Comparison of ENCODE assay signal across 8 cellular contexts in genomic region chr9:96686638-96687335, GRCh38. TPM values are rescaled to one million over a fixed set of nuclear protein-coding genes. Genes with fewer than 3 reads are reported as not detected.
A peak's percentile ranks its signal among the peaks of the same experiment; 100 is the strongest.
DNase-seq lines count a peak whose midpoint lies in the region; ATAC-seq and TF ChIP-seq lines count a peak whose summit lies in the region.

No MANE protein-coding gene starts in this region.

- DNase-seq in T47D (ENCODE audit: low read depth in 1 of 2, low spot score in 1 of 2) (peak; percentile 46 to 90), MCF 10A (ENCODE audit: unreplicated experiment) (no peak), iPS-NIHi7 (ENCODE audit: extremely low spot score) (peak; percentile 92), NCI-H2171 treated with DMSO at 0.1 percent for 48 hours (lab: John Stamatoyannopoulos, UW) (no peak)
- peak; percentile 52 to 73 for DNase-seq in central memory CD8-positive, alpha-beta T cell (ENCODE audit: low spot score in 2 of 2)

- no peak overlapping the region for H3K4me3 Mint-ChIP-seq in MCF 10A (ENCODE audit: unreplicated experiment)
- H3K4me3 Mint-ChIP-seq in central memory CD8-positive, alpha-beta T cell: peak overlapping the region; percentile 70

- H3K4me3 ChIP-seq in skeletal muscle satellite cell (ENCODE audit: low read length): peak overlapping the region; percentile 71

- no peaks in the 10 kb centered on the region for H3K36me3 ChIP-seq in skeletal muscle satellite cell (ENCODE audit: insufficient read depth, low read length)

- H3K27me3 ChIP-seq in skeletal muscle satellite cell (ENCODE audit: control insufficient read depth, insufficient read depth, low read length): peaks cover 10% of the 10 kb centered on the region

- intact Hi-C loops in MCF 10A (cut with micrococcal nuclease): no loop called here

- no peaks in the 10 kb centered on the region for H3K36me3 Mint-ChIP-seq in MCF 10A (ENCODE audit: insufficient read depth, unreplicated experiment)
- H3K36me3 Mint-ChIP-seq in central memory CD8-positive, alpha-beta T cell (ENCODE audit: insufficient read depth): no peaks in the 10 kb centered on the region

- no peak overlapping the region for H3K27ac Mint-ChIP-seq in MCF 10A (ENCODE audit: low read depth, unreplicated experiment)
- H3K27ac Mint-ChIP-seq in central memory CD8-positive, alpha-beta T cell (ENCODE audit: low read depth): peak overlapping the region; percentile 68

- BruUV-seq in MCF 10A (replicated peaks; lab: Mats Ljungman, UMichigan): no TSS peak

- peak overlapping the region; percentile 82 for H3K4me2 ChIP-seq in skeletal muscle satellite cell (ENCODE audit: low read length)

- CTCF ChIA-PET in MCF 10A (lab: Yijun Ruan, JAX): interaction anchor here (0.5 to 0.6 kb wide), 4 partner anchors 8 to 1250 kb away, joined by 3 to 5 read pairs (median 3); no protein-coding TSS in a partner anchor

- no peaks in the 10 kb centered on the region for H3K27me3 Mint-ChIP-seq in MCF 10A (ENCODE audit: insufficient read depth, unreplicated experiment)
- no peaks in the 10 kb centered on the region for H3K27me3 Mint-ChIP-seq in central memory CD8-positive, alpha-beta T cell

- POLR2A ChIA-PET in MCF 10A (lab: Yijun Ruan, JAX): no interaction called here

- peaks cover 10% of the 10 kb centered on the region for H3K9me3 Mint-ChIP-seq in MCF 10A (ENCODE audit: unreplicated experiment)
- no peaks in the 10 kb centered on the region for H3K9me3 Mint-ChIP-seq in central memory CD8-positive, alpha-beta T cell

- TF ChIP-seq CTCF in MCF 10A (IDR thresholded peaks at IDR 0.05; ENCODE audit: unreplicated experiment): no peak

- in situ Hi-C loops in T47D (cut with HindIII; ENCODE audit: low pct_unique_long_range_greater_than_20kb, low sequenced_read_pairs): no loop called here

- H3K9ac ChIP-seq in skeletal muscle satellite cell (ENCODE audit: low read depth, low read length): peak overlapping the region; percentile 62

- H3K4me1 Mint-ChIP-seq in MCF 10A (ENCODE audit: insufficient read depth, unreplicated experiment): no peaks in the 10 kb centered on the region
- H3K4me1 Mint-ChIP-seq in central memory CD8-positive, alpha-beta T cell: no peaks in the 10 kb centered on the region

- peaks cover 5% of the 10 kb centered on the region for H3K4me1 ChIP-seq in skeletal muscle satellite cell (ENCODE audit: control insufficient read depth, insufficient read depth, low read length)

- H3K9me3 ChIP-seq in skeletal muscle satellite cell (replicated peaks; ENCODE audit: low read length): no peaks in the 10 kb centered on the region

- peak; percentile 92 to 97 for ATAC-seq in activated CD4-positive, CD25-positive, alpha-beta regulatory T cell treated with anti-CD3 and anti-CD28 coated beads, Interleukin-2, amount 50 U/mL, for 24 hours
- peak; percentile 93 for ATAC-seq in central memory CD8-positive, alpha-beta T cell (replicated peaks; ENCODE audit: extremely low read depth, poor library complexity, severe bottlenecking)
- ATAC-seq in GM21515 (IDR thresholded peaks at IDR 0.05; ENCODE audit: unreplicated experiment): no peak

RNA-seq across cellular contexts. Expression of gene PRXL2C, which starts 31.7 kb away (rescaled TPM):
- total RNA-seq in MCF 10A (2022): 15.6 and 17.0 TPM in 2 replicates
- total RNA-seq in skeletal muscle satellite cell (2012; rRNA removed): 18.0 and 18.1 TPM in 2 replicates

Comparison
In these comparisons a context has a peak if more than half of its experiments do, and no peak if none do; other contexts are left out.
1. DNase-seq: peak in T47D (2 of 2), central memory CD8-positive, alpha-beta T cell (2 of 2) and iPS-NIHi7 (single experiment); none in MCF 10A (single experiment) and NCI-H2171 treated with DMSO at 0.1 percent for 48 hours (single experiment).